Comparison of ENCODE assay signal across 1 cellular context in the genomic region with DNA sequence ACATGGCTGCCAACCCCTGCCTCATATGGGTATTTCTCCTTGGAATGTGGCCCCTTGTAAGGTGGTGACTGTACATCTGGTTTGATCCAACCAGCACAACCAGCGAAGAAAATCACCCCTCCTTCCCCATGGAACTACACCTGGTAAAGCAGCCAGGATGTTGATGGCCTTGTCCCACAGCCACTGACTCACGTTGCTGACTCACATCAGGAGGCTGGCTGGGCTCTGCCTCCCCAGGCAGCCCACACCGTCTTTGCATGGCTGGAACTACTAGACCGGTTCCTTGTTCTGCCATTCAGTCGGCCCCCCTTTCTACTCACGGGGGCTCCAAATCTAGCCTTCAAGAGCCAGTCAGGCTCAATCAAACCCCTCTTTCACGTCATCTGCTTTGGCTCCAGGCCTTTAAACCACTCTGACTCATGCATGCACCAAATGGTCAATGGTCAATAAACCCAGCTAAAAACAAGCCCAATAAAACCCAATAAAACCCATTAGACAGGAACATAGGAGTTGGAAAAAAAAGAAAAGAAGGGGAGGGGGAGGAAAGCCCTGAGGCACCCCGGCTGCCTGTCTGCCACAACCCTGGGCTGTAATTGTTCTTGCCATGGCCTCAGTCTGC.
TF ChIP-seq lines count a peak whose summit lies in the region.

No MANE protein-coding gene starts in this region.

TF ChIP-seq in WTC11, 78 proteins besides CTCF, POLR2A, EP300 and RAD21 (continued from another document):
- TF ChIP-seq, protein P1, sequence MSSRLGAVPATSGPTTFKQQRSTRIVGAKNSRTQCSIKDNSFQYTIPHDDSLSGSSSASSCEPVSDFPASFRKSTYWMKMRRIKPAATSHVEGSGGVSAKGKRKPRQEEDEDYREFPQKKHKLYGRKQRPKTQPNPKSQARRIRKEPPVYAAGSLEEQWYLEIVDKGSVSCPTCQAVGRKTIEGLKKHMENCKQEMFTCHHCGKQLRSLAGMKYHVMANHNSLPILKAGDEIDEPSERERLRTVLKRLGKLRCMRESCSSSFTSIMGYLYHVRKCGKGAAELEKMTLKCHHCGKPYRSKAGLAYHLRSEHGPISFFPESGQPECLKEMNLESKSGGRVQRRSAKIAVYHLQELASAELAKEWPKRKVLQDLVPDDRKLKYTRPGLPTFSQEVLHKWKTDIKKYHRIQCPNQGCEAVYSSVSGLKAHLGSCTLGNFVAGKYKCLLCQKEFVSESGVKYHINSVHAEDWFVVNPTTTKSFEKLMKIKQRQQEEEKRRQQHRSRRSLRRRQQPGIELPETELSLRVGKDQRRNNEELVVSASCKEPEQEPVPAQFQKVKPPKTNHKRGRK (CRISPR knock-in tag; IDR thresholded peaks at IDR 0.05; ENCODE audit: borderline replicate concordance): no peak
- TF ChIP-seq, protein P2, sequence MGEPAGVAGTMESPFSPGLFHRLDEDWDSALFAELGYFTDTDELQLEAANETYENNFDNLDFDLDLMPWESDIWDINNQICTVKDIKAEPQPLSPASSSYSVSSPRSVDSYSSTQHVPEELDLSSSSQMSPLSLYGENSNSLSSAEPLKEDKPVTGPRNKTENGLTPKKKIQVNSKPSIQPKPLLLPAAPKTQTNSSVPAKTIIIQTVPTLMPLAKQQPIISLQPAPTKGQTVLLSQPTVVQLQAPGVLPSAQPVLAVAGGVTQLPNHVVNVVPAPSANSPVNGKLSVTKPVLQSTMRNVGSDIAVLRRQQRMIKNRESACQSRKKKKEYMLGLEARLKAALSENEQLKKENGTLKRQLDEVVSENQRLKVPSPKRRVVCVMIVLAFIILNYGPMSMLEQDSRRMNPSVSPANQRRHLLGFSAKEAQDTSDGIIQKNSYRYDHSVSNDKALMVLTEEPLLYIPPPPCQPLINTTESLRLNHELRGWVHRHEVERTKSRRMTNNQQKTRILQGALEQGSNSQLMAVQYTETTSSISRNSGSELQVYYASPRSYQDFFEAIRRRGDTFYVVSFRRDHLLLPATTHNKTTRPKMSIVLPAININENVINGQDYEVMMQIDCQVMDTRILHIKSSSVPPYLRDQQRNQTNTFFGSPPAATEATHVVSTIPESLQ (CRISPR knock-in tag; IDR thresholded peaks at IDR 0.05): no peak
- TF ChIP-seq, protein P3, sequence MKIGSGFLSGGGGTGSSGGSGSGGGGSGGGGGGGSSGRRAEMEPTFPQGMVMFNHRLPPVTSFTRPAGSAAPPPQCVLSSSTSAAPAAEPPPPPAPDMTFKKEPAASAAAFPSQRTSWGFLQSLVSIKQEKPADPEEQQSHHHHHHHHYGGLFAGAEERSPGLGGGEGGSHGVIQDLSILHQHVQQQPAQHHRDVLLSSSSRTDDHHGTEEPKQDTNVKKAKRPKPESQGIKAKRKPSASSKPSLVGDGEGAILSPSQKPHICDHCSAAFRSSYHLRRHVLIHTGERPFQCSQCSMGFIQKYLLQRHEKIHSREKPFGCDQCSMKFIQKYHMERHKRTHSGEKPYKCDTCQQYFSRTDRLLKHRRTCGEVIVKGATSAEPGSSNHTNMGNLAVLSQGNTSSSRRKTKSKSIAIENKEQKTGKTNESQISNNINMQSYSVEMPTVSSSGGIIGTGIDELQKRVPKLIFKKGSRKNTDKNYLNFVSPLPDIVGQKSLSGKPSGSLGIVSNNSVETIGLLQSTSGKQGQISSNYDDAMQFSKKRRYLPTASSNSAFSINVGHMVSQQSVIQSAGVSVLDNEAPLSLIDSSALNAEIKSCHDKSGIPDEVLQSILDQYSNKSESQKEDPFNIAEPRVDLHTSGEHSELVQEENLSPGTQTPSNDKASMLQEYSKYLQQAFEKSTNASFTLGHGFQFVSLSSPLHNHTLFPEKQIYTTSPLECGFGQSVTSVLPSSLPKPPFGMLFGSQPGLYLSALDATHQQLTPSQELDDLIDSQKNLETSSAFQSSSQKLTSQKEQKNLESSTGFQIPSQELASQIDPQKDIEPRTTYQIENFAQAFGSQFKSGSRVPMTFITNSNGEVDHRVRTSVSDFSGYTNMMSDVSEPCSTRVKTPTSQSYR (CRISPR knock-in tag; IDR thresholded peaks at IDR 0.05): no peak
- TF ChIP-seq ZNF232 (CRISPR knock-in tag; IDR thresholded peaks at IDR 0.05) (no peak), CREM (CRISPR knock-in tag; IDR thresholded peaks at IDR 0.05) (no peak)
